In the genomic region with DNA sequence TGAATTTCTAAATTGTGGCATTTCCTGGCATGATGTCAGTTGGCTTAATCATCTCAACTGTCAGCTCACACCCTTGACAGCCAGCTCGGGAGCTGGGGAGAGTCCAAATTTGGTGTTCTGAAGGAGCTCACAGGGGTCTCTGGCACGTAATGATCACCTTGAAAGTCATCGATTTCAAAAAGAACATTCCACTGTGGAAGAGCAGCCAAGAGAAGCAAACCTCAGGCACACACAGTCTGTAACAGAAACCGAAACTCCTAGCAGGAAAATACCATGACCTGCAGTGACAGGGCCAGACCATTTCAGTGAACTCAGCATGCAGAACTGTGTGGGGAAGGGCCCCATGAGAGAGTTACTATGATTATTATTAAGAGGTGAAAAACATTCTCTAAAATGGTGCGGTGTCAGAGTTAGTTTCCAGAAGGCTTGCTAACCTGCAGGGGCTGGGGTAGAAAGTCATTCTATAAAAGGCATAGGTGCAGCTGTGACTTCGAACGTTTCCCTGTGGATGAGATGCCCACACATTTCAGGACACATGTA, we compare ENCODE assay signal across 8 cellular contexts. TPM values are rescaled to one million over a fixed set of nuclear protein-coding genes. Genes with fewer than 3 reads are reported as not detected.
DNase-seq lines count a peak whose midpoint lies in the region; ATAC-seq and TF ChIP-seq lines count a peak whose summit lies in the region.

No MANE protein-coding gene starts in this region.

- peak overlapping the region; percentile 99 for H3K27ac Mint-ChIP-seq in activated naive CD8-positive, alpha-beta T cell
- peak overlapping the region; percentile 96 for H3K27ac Mint-ChIP-seq in stimulated activated naive B cell treated with anti-CD40 and anti-IgM and Interleukin-4, amounts not matched to agents 10 μg/mL and 1 μg/mL and 100 μg/mL, for 72 hours
- H3K27ac Mint-ChIP-seq in glutamatergic neuron (ENCODE audit: unreplicated experiment), result no peak overlapping the region

- peak; percentile 65 for DNase-seq in GM13976 (ENCODE audit: low spot score)
- no peak for DNase-seq in HCT116 (ENCODE audit: low read depth, low spot score)
- peak; percentile 41 for DNase-seq in NB4 (ENCODE audit: low read depth)
- peak; percentile 55 for DNase-seq in hepatocyte (ENCODE audit: low spot score)
- peak; percentile 71 for DNase-seq in stimulated activated naive B cell treated with anti-CD40 and anti-IgM and Interleukin-4, amounts not matched to agents 10 μg/mL and 1 μg/mL and 100 μg/mL, for 72 hours
- no peak for DNase-seq in glutamatergic neuron
- no peak for DNase-seq in ovary

- H2AFZ ChIP-seq in HCT116 (ENCODE audit: low read depth, low read length, poor library complexity, severe bottlenecking), result peak overlapping the region; percentile 56
- no peak overlapping the region for H2AFZ ChIP-seq in hepatocyte

- no peak for TF ChIP-seq EP300 in ovary (IDR thresholded peaks at IDR 0.05)

- in situ Hi-C loops in GM13976 (cut with MboI; ENCODE audit: low sequenced_read_pairs, unreplicated experiment), result no loop called here

- no peak for TF ChIP-seq CTCF in GM13976 (IDR thresholded peaks at IDR 0.05; ENCODE audit: borderline replicate concordance, control extremely low read depth, extremely low read depth, insufficient read depth, missing control alignments)
- TF ChIP-seq CTCF in HCT116 (IDR thresholded peaks at IDR 0.05 in 2 of 3, conservative IDR thresholded peaks at IDR 0.05 in 1 of 3; ENCODE audit: borderline replicate concordance in 1 of 3, insufficient read depth in 1 of 3, low read depth in 2 of 3, low read length in 2 of 3), result no peak
- TF ChIP-seq CTCF in NB4 (IDR thresholded peaks at IDR 0.05; ENCODE audit: low read depth, low read length), result no peak
- TF ChIP-seq CTCF in hepatocyte (IDR thresholded peaks at IDR 0.05; ENCODE audit: poor library complexity), result no peak
- TF ChIP-seq CTCF in glutamatergic neuron (IDR thresholded peaks at IDR 0.05; ENCODE audit: partially characterized antibody, unreplicated experiment), result no peak
- TF ChIP-seq CTCF in ovary (IDR thresholded peaks at IDR 0.05), result no peak

- peak overlapping the region in 1 of 2 experiments; percentile 37; a peak in 2 of 4 replicates for H3K4me3 ChIP-seq in HCT116 (replicated peaks in 1 of 2; ENCODE audit: low read depth in 1 of 2, low read length in 2 of 2)
- no peak overlapping the region for H3K4me3 ChIP-seq in NB4 (ENCODE audit: low read depth, low read length)
- H3K4me3 ChIP-seq in hepatocyte, result no peak overlapping the region
- H3K4me3 ChIP-seq in ovary, result no peak overlapping the region

- RAD21 ChIA-PET in HCT116 (lab: Charles Lee; ENCODE audit: low non-redundant PET in 1 of 2, low total read pairs in 2 of 2, uncharacterized antibody in 2 of 2, unreplicated experiment in 2 of 2), result no interaction called here

- H3K36me3 Mint-ChIP-seq in activated naive CD8-positive, alpha-beta T cell, result no peaks in the 10 kb centered on the region
- H3K36me3 Mint-ChIP-seq in stimulated activated naive B cell treated with anti-CD40 and anti-IgM and Interleukin-4, amounts not matched to agents 10 μg/mL and 1 μg/mL and 100 μg/mL, for 72 hours, result no peaks in the 10 kb centered on the region
- H3K36me3 Mint-ChIP-seq in glutamatergic neuron (ENCODE audit: unreplicated experiment), result no peaks in the 10 kb centered on the region

- WGBS in hepatocyte (ENCODE audit: low lambda C conversion rate, missing lambda C conversion rate), result 63% methylated on average over 7 of the region's 7 CpGs
- WGBS in ovary, 3 donors, result 26 to 40% (median 30%) methylated on average over 7 of the region's 7 CpGs

- H3K4me1 ChIP-seq in HCT116 (ENCODE audit: control insufficient read depth in 1 of 2, insufficient read depth in 2 of 2, low read length in 2 of 2), result peaks cover 42 to 68% of the 10 kb centered on the region in 2 experiments
- peaks cover 46% of the 10 kb centered on the region for H3K4me1 ChIP-seq in hepatocyte (ENCODE audit: insufficient read depth)
- peaks cover 9% of the 10 kb centered on the region for H3K4me1 ChIP-seq in ovary (ENCODE audit: insufficient read depth)

- no peak for TF ChIP-seq RAD21 in HCT116 (IDR thresholded peaks at IDR 0.05; ENCODE audit: low read depth)

- no peaks in the 10 kb centered on the region for H3K9me2 ChIP-seq in HCT116 (ENCODE audit: insufficient read depth)
- no peaks in the 10 kb centered on the region for H3K9me2 ChIP-seq in hepatocyte (replicated peaks; ENCODE audit: insufficient read depth)

- POLR2A ChIA-PET in HCT116 (lab: Charles Lee), result interaction anchor here (1.1 to 8.3 kb wide), 5 partner anchors 26 to 914 kb away, joined by 3 to 83 read pairs (median 5); a partner anchor contains a TSS

- peak overlapping the region; percentile 74 for H3K4me2 ChIP-seq in HCT116 (ENCODE audit: low read length)
- peak overlapping the region; percentile 51 for H3K4me2 ChIP-seq in hepatocyte

- H4K20me1 ChIP-seq in HCT116 (ENCODE audit: insufficient read depth) (no peaks in the 10 kb centered on the region), hepatocyte (ENCODE audit: insufficient read depth, poor library complexity, severe bottlenecking) (no peaks in the 10 kb centered on the region)

- BruUV-seq in HCT116 (replicated peaks; lab: Mats Ljungman, UMichigan), result no TSS peak

- peaks cover 19% of the 10 kb centered on the region for H3K4me1 Mint-ChIP-seq in activated naive CD8-positive, alpha-beta T cell (ENCODE audit: low read depth)
- H3K4me1 Mint-ChIP-seq in stimulated activated naive B cell treated with anti-CD40 and anti-IgM and Interleukin-4, amounts not matched to agents 10 μg/mL and 1 μg/mL and 100 μg/mL, for 72 hours, result peaks cover 43 to 58% of the 10 kb centered on the region in 2 donors
- H3K4me1 Mint-ChIP-seq in glutamatergic neuron (ENCODE audit: low read depth, unreplicated experiment), result peaks cover 11% of the 10 kb centered on the region

- H3K36me3 ChIP-seq in HCT116 (ENCODE audit: control insufficient read depth in 1 of 2, insufficient read depth in 2 of 2, low read length in 2 of 2) (no peaks in the 10 kb centered on the region), hepatocyte (replicated peaks; ENCODE audit: insufficient read depth, low read depth) (no peaks in the 10 kb centered on the region), ovary (no peaks in the 10 kb centered on the region)

- H3K27ac ChIP-seq in HCT116 (ENCODE audit: low read depth, low read length) (peak overlapping the region; percentile 78), hepatocyte (peak overlapping the region; percentile 94), ovary (no peak overlapping the region)

- CTCF ChIA-PET in HCT116 (lab: Charles Lee), result no interaction called here

- H3K9me3 ChIP-seq in HCT116 (ENCODE audit: control insufficient read depth in 1 of 2, insufficient read depth in 1 of 2, low read depth in 1 of 2, low read length in 2 of 2) (no peaks in the 10 kb centered on the region), hepatocyte (ENCODE audit: low read depth) (no peaks in the 10 kb centered on the region), ovary (no peaks in the 10 kb centered on the region)

- H3K27me3 ChIP-seq in HCT116 (ENCODE audit: insufficient read depth, low read length) (no peaks in the 10 kb centered on the region), hepatocyte (no peaks in the 10 kb centered on the region), ovary (no peaks in the 10 kb centered on the region)

- intact Hi-C loops in HCT116 (cut with micrococcal nuclease) (no loop called here), ovary (cut with DNase I) (no loop called here)

- no peak for ATAC-seq in HCT116
- ATAC-seq in stimulated activated naive B cell treated with anti-CD40 and anti-IgM and Interleukin-4, amounts not matched to agents 10 μg/mL and 1 μg/mL and 100 μg/mL, for 72 hours (replicated peaks), result peak; percentile 88

- peak overlapping the region; percentile 46 for H3K4me3 Mint-ChIP-seq in activated naive CD8-positive, alpha-beta T cell
- H3K4me3 Mint-ChIP-seq in stimulated activated naive B cell treated with anti-CD40 and anti-IgM and Interleukin-4, amounts not matched to agents 10 μg/mL and 1 μg/mL and 100 μg/mL, for 72 hours, result peak overlapping the region; percentile 69 to 79
- H3K4me3 Mint-ChIP-seq in glutamatergic neuron (ENCODE audit: unreplicated experiment), result no peak overlapping the region

- H3K27me3 Mint-ChIP-seq in activated naive CD8-positive, alpha-beta T cell, result no peaks in the 10 kb centered on the region
- no peaks in the 10 kb centered on the region for H3K27me3 Mint-ChIP-seq in stimulated activated naive B cell treated with anti-CD40 and anti-IgM and Interleukin-4, amounts not matched to agents 10 μg/mL and 1 μg/mL and 100 μg/mL, for 72 hours
- peaks cover 4% of the 10 kb centered on the region for H3K27me3 Mint-ChIP-seq in glutamatergic neuron (ENCODE audit: unreplicated experiment)

- H3K79me2 ChIP-seq in HCT116 (ENCODE audit: insufficient read depth, low read length) (no peaks in the 10 kb centered on the region), hepatocyte (no peaks in the 10 kb centered on the region)

- peak overlapping the region; percentile 69 for H3K9ac ChIP-seq in HCT116 (ENCODE audit: low read length)

- no peaks in the 10 kb centered on the region for H3K9me3 Mint-ChIP-seq in activated naive CD8-positive, alpha-beta T cell (ENCODE audit: low read depth)
- H3K9me3 Mint-ChIP-seq in stimulated activated naive B cell treated with anti-CD40 and anti-IgM and Interleukin-4, amounts not matched to agents 10 μg/mL and 1 μg/mL and 100 μg/mL, for 72 hours, result no peaks in the 10 kb centered on the region
- H3K9me3 Mint-ChIP-seq in glutamatergic neuron (ENCODE audit: unreplicated experiment), result peaks cover 2% of the 10 kb centered on the region

- no peak for TF ChIP-seq POLR2A in HCT116 (IDR thresholded peaks at IDR 0.05; ENCODE audit: borderline replicate concordance, extremely low read depth, insufficient read depth, insufficient read length)
- no peak for TF ChIP-seq POLR2A in NB4 (IDR thresholded peaks at IDR 0.05; ENCODE audit: extremely low read depth, insufficient read length)
- no peak for TF ChIP-seq POLR2A in ovary (IDR thresholded peaks at IDR 0.05)

TF ChIP-seq in HCT116, 20 proteins besides CTCF, POLR2A, EP300 and RAD21 (continues in another document):
- TF ChIP-seq YY1 (IDR thresholded peaks at IDR 0.05; ENCODE audit: extremely low read depth, insufficient replicate concordance, low read depth, low read length) (no peak), EZH2 (IDR thresholded peaks at IDR 0.05) (no peak), FOSL1 (IDR thresholded peaks at IDR 0.05; ENCODE audit: low read depth) (peak; percentile 3; the same call in 1 of the 2 replicates), SIN3A (IDR thresholded peaks at IDR 0.05; ENCODE audit: low read depth) (peak; percentile 36; the same call in 1 of the 2 replicates), JUND (IDR thresholded peaks at IDR 0.05) (peak; percentile 22; the same call in 1 of the 2 replicates)
- TF ChIP-seq, protein P1, sequence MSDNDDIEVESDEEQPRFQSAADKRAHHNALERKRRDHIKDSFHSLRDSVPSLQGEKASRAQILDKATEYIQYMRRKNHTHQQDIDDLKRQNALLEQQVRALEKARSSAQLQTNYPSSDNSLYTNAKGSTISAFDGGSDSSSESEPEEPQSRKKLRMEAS (IDR thresholded peaks at IDR 0.05), result no peak; the same call in 1 of the 2 replicates

RNA-seq across cellular contexts. Expression of a gene that starts 26.4 kb away (rescaled TPM):
- total RNA-seq in HCT116 (2021; ENCODE audit: unreplicated experiment) (82.2 TPM), hepatocyte (157 and 187 TPM in 2 replicates), glutamatergic neuron (ENCODE audit: unreplicated experiment) (88.6 TPM), ovary (100 to 1,000 TPM in 3 of 7 donors, 10 to 100 TPM in 4; 53.7 to 178 (median 97.3) TPM)
- 119 and 155 TPM in 2 replicates for polyA plus RNA-seq in HCT116 (2012)
- polyA plus RNA-seq in hepatocyte (602 and 816 TPM in 2 replicates), ovary (10 to 100 TPM; 45.4 to 79.0 TPM)

Comparison
In these comparisons a context has a peak if more than half of its experiments do, and no peak if none do; other contexts are left out.
1. DNase-seq: peak in GM13976 (single experiment), NB4 (single experiment), hepatocyte (single experiment) and stimulated activated naive B cell treated with anti-CD40 and anti-IgM and Interleukin-4, amounts not matched to agents 10 μg/mL and 1 μg/mL and 100 μg/mL, for 72 hours (single experiment); none in HCT116 (single experiment), glutamatergic neuron (single experiment) and ovary (0 of 5).
2. H3K27ac ChIP-seq: peak in HCT116 (single experiment) and hepatocyte (single experiment); none in ovary (0 of 2).